Comparison of ENCODE assay signal across 8 cellular contexts in the genomic region with DNA sequence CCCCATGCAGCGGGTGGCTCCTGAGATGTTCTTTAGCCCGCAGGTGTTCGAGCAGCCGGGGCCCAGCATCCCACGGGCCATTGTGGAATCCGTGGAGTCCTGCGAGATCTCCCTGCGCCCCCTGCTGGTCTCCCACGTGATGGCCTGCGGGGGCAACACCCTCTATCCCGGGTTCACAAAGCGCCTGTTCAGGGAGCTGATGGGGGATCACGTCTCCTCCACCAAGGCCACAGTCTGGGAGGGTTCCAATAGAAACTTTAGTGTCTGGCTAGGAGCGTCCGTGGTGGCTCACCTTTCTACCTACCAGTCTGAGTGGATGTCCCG.
A peak's percentile ranks its signal among the peaks of the same experiment; 100 is the strongest.
DNase-seq lines count a peak whose midpoint lies in the region; ATAC-seq and TF ChIP-seq lines count a peak whose summit lies in the region.

No MANE protein-coding gene starts in this region.

- no peak overlapping the region for H3K4me3 ChIP-seq in BJ (ENCODE audit: low read depth, low read length)

- no peak overlapping the region for H3K23ac ChIP-seq in H9 (ENCODE audit: insufficient read length, low read depth, low read length)

- no peak overlapping the region for H2BK12ac ChIP-seq in H9 (ENCODE audit: insufficient read length, low read depth, low read length)

- H3K27me3 ChIP-seq in BJ (ENCODE audit: control insufficient read depth, insufficient read depth, low read length): no peaks in the 10 kb centered on the region
- no peaks in the 10 kb centered on the region; the same call in 1 of the 2 replicates for H3K27me3 ChIP-seq in H9 (ENCODE audit: insufficient read depth, low read length)

- DNase-seq in BJ (ENCODE audit: low read depth) (no peak), H9 (peak; percentile 69), iPS DF 4.7 (ENCODE audit: extremely low read depth, low spot score) (peak; percentile 11), NCI-H510A treated with DMSO at 0.1 percent for 48 hours (lab: John Stamatoyannopoulos, UW) (no peak), natural killer cell (no peak)
- peak; percentile 24 for DNase-seq in activated CD4-positive, alpha-beta memory T cell treated with anti-CD3 and anti-CD28 coated beads for 36 hours
- peak; percentile 2 for DNase-seq in stimulated activated CD8-positive, alpha-beta memory T cell treated with anti-CD3 and anti-CD28 coated beads, Interleukin-4, amount 100 ng/mL, for 24 hours (ENCODE audit: low read depth)

- H3K4me1 ChIP-seq in H9 (ENCODE audit: insufficient read depth, low read length): no peaks in the 10 kb centered on the region

- no peak overlapping the region for H3K4me2 ChIP-seq in H9 (ENCODE audit: insufficient read depth, insufficient read length, low read length)

- no peak overlapping the region for H3K9ac ChIP-seq in H9 (ENCODE audit: extremely low read depth, insufficient read length, low read length)

- H3K4me3 Mint-ChIP-seq in H9 (no peak overlapping the region), natural killer cell (no peak overlapping the region)
- no peak overlapping the region for H3K4me3 Mint-ChIP-seq in activated CD4-positive, alpha-beta memory T cell treated with anti-CD3 and anti-CD28 coated beads for 36 hours

- no peaks in the 10 kb centered on the region for H3K36me3 Mint-ChIP-seq in H9 (ENCODE audit: insufficient read depth in 1 of 3, low read depth in 3 of 3)
- no peaks in the 10 kb centered on the region for H3K36me3 Mint-ChIP-seq in activated CD4-positive, alpha-beta memory T cell treated with anti-CD3 and anti-CD28 coated beads for 36 hours
- H3K36me3 Mint-ChIP-seq in natural killer cell: no peaks in the 10 kb centered on the region

- H2BK5ac ChIP-seq in H9 (ENCODE audit: insufficient read length, low read length): no peak overlapping the region

- H3K27me3 Mint-ChIP-seq in H9 (ENCODE audit: low read depth): peaks cover 13% of the 10 kb centered on the region
- peaks cover 8% of the 10 kb centered on the region for H3K27me3 Mint-ChIP-seq in activated CD4-positive, alpha-beta memory T cell treated with anti-CD3 and anti-CD28 coated beads for 36 hours
- H3K27me3 Mint-ChIP-seq in natural killer cell (ENCODE audit: low read depth in 2 of 2): peaks cover 3 to 11% of the 10 kb centered on the region in 2 donors

- H3K27ac Mint-ChIP-seq in H9 (no peak overlapping the region), natural killer cell (no peak overlapping the region)
- no peak overlapping the region for H3K27ac Mint-ChIP-seq in activated CD4-positive, alpha-beta memory T cell treated with anti-CD3 and anti-CD28 coated beads for 36 hours

- no peaks in the 10 kb centered on the region for H3K79me1 ChIP-seq in H9 (ENCODE audit: insufficient read depth, low read depth, low read length, poor library complexity, severe bottlenecking)

- no peak overlapping the region for H4K5ac ChIP-seq in H9 (ENCODE audit: insufficient read length, low read depth, low read length)

- no peak overlapping the region for H3K27ac ChIP-seq in H9 (ENCODE audit: insufficient read length, low read depth, low read length)

- H4K20me1 ChIP-seq in H9 (ENCODE audit: control insufficient read depth, insufficient read depth, insufficient read length): no peaks in the 10 kb centered on the region

- peak; percentile 88 for TF ChIP-seq CTCF in BJ (IDR thresholded peaks at IDR 0.05; ENCODE audit: insufficient read depth, low read depth, low read length)
- TF ChIP-seq CTCF in H9 (conservative IDR thresholded peaks at IDR 0.05): peak; percentile 80
- no peak for TF ChIP-seq CTCF in natural killer cell (IDR thresholded peaks at IDR 0.05)

- no peak overlapping the region for H2AFZ ChIP-seq in H9 (ENCODE audit: low read length)

- H3K56ac ChIP-seq in H9 (ENCODE audit: insufficient read length, low read depth, low read length): no peak overlapping the region

- no peaks in the 10 kb centered on the region for H3K36me3 ChIP-seq in BJ (ENCODE audit: control insufficient read depth, insufficient read depth, low read length)

- H3K9me3 Mint-ChIP-seq in H9 (no peaks in the 10 kb centered on the region), natural killer cell (no peaks in the 10 kb centered on the region)
- no peaks in the 10 kb centered on the region for H3K9me3 Mint-ChIP-seq in activated CD4-positive, alpha-beta memory T cell treated with anti-CD3 and anti-CD28 coated beads for 36 hours

- intact Hi-C loops in activated CD4-positive, alpha-beta memory T cell treated with anti-CD3 and anti-CD28 coated beads for 36 hours (cut with micrococcal nuclease): no loop called here
- intact Hi-C loops in natural killer cell (cut with micrococcal nuclease): no loop called here

- H3K4ac ChIP-seq in H9 (ENCODE audit: low read depth, low read length): no peak overlapping the region

- peaks cover 0 to 16% of the 10 kb centered on the region in 2 experiments; a peak in 3 of 4 replicates for H3K4me1 Mint-ChIP-seq in H9
- no peaks in the 10 kb centered on the region for H3K4me1 Mint-ChIP-seq in activated CD4-positive, alpha-beta memory T cell treated with anti-CD3 and anti-CD28 coated beads for 36 hours (ENCODE audit: low read depth)
- H3K4me1 Mint-ChIP-seq in natural killer cell: no peaks in the 10 kb centered on the region

- no peak overlapping the region for H3K18ac ChIP-seq in H9 (ENCODE audit: insufficient read length, low read depth, low read length)

- H4K91ac ChIP-seq in H9 (ENCODE audit: insufficient read length, low read depth, low read length): no peak overlapping the region

- no peaks in the 10 kb centered on the region for H3K9me3 ChIP-seq in H9 (ENCODE audit: control insufficient read depth, low read depth, low read length)

- no peak overlapping the region for H2BK120ac ChIP-seq in H9 (ENCODE audit: low read depth, low read length, poor library complexity, severe bottlenecking)

- no peak overlapping the region for H4K8ac ChIP-seq in H9 (replicated peaks; ENCODE audit: insufficient read length, low read depth, low read length)

- no peak overlapping the region for H2BK15ac ChIP-seq in H9 (ENCODE audit: low read depth, low read length)

- CTCF ChIA-PET in BJ (lab: Yijun Ruan, JAX): interaction anchor here (0.6 to 4.8 kb wide), 29 partner anchors 9 to 324 kb away, joined by 3 to 62 read pairs (median 4); no protein-coding TSS in a partner anchor
- CTCF ChIA-PET in activated CD4-positive, alpha-beta memory T cell treated with anti-CD3 and anti-CD28 coated beads for 36 hours (lab: Charles Lee): interaction anchor here (1.6 kb wide), 1 partner anchor 165 kb away, joined by 8 read pairs; no protein-coding TSS in a partner anchor

- no peaks in the 10 kb centered on the region for H3K79me2 ChIP-seq in H9 (ENCODE audit: insufficient read depth, low read length)

- no peak overlapping the region for H3T11ph ChIP-seq in H9 (ENCODE audit: low read length)

- POLR2A ChIA-PET in BJ (lab: Charles Lee): no interaction called here
- POLR2A ChIA-PET in activated CD4-positive, alpha-beta memory T cell treated with anti-CD3 and anti-CD28 coated beads for 36 hours (lab: Charles Lee): no interaction called here

- H3K14ac ChIP-seq in H9 (ENCODE audit: insufficient read depth, low read length): no peak overlapping the region

- no peaks in the 10 kb centered on the region for H3K23me2 ChIP-seq in H9 (ENCODE audit: insufficient read length, low read depth, low read length, poor library complexity, severe bottlenecking)

- H2AK5ac ChIP-seq in H9 (ENCODE audit: insufficient read length, low read length): no peak overlapping the region

- no peak for ATAC-seq in HG03175 (IDR thresholded peaks at IDR 0.05; ENCODE audit: unreplicated experiment)
- ATAC-seq in natural killer cell: no peak

- WGBS in H9 (ENCODE audit: extremely low coverage, insufficient read length, low lambda C conversion rate): no CpG with 5 or more reads among the region's 16 CpGs

- H2BK20ac ChIP-seq in H9 (ENCODE audit: low read depth, low read length, poor library complexity, severe bottlenecking): no peak overlapping the region

Comparison
In these comparisons a context has a peak if more than half of its experiments do, and no peak if none do; other contexts are left out.
1. DNase-seq: peak in H9 (single experiment), activated CD4-positive, alpha-beta memory T cell treated with anti-CD3 and anti-CD28 coated beads for 36 hours (single experiment), iPS DF 4.7 (single experiment) and stimulated activated CD8-positive, alpha-beta memory T cell treated with anti-CD3 and anti-CD28 coated beads, Interleukin-4, amount 100 ng/mL, for 24 hours (single experiment); none in BJ (single experiment), NCI-H510A treated with DMSO at 0.1 percent for 48 hours (single experiment) and natural killer cell (single experiment).